ENCODE assay signal across 24 cellular contexts in the genomic region with DNA sequence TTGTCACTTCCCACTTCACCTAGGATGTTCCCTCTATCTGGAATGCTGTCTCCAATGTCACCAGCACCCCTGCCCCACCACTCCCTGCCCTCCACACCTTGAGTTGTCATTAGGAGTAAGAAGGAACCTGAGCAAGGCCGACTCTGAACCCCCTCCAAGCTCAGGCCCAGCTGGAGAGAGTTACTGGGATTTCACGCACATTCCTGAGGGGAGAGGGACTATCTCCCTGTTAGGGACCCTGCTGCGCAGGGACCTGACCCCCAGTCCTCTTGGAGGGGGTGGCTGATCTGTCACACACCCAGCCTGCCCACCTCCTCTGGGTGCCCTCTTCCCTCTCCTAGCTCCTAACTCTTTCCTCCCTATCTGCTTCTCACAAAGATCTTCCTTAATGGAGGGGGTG.
A peak's percentile ranks its signal among the peaks of the same experiment; 100 is the strongest.
DNase-seq lines count a peak whose midpoint lies in the region; ATAC-seq and TF ChIP-seq lines count a peak whose summit lies in the region.
"Had no signal": no experiment of that assay in that cellular context is flagged by ENCODE, and none has a peak within 500 bp of the region (broad histone marks: within the 10 kb centered on the region; RNA-seq: fewer than 3 reads in every experiment).

No MANE protein-coding gene starts in this region.

- no peak overlapping the region for H3K4me2 ChIP-seq in GM23338
- H3K4me2 ChIP-seq: A549; BLaER1 treated with 17β-estradiol and CSF1 and Interleukin-3, amounts not matched to agents 10 nM and 100 nM had no signal

- CTCF ChIA-PET in WTC11 (lab: Charles Lee) = interaction anchor here (0.7 to 11.2 kb wide), 8 partner anchors 22 to 521 kb away, joined by 3 to 95 read pairs (median 4); a partner anchor contains a TSS

- no peak overlapping the region for H3K27ac Mint-ChIP-seq in GM23338
- H3K27ac Mint-ChIP-seq in WTC11 = no peak overlapping the region
- H3K27ac Mint-ChIP-seq in endodermal cell = peak overlapping the region; percentile 86
- H3K27ac Mint-ChIP-seq in nephron = peak overlapping the region in 2 of 3 experiments; percentile 37 to 63
- H3K27ac Mint-ChIP-seq: CD14-positive monocyte; CD4-positive, alpha-beta T cell; CD8-positive, alpha-beta memory T cell; HFFc6 had no signal

- POLR2A ChIA-PET in WTC11 (lab: Charles Lee) = no interaction called here

- no peaks in the 10 kb centered on the region for H3F3A ChIP-seq in GM23338 (replicated peaks; ENCODE audit: low read depth)

- no peak for DNase-seq in GM23338 (ENCODE audit: low spot score)
- DNase-seq in WTC11 (ENCODE audit: low spot score) = no peak
- DNase-seq in endodermal cell = peak; percentile 78
- DNase-seq in NCI-H1694 treated with DMSO at 0.1 percent for 48 hours (lab: John Stamatoyannopoulos, UW) = no peak
- no peak for DNase-seq in NCI-H345 (lab: John Stamatoyannopoulos, UW)
- DNase-seq: ACHN; AML-193; BE2C; CD4-positive, alpha-beta T cell; CD8-positive, alpha-beta memory T cell; DMS 273 treated with DMSO at 0.1 percent for 48 hours; DMS79; EL; GDM1; HFFc6 had no signal

- ATAC-seq in GM23338 = peak; percentile 52
- ATAC-seq in WTC11 = peak; percentile 29; the same call in 1 of the 2 replicates
- ATAC-seq in HG02759 (IDR thresholded peaks at IDR 0.05; ENCODE audit: unreplicated experiment) = no peak
- no peak for ATAC-seq in HG02678 (IDR thresholded peaks at IDR 0.05; ENCODE audit: unreplicated experiment)
- ATAC-seq: A549, GM12878 had no signal

- H3K27me3 Mint-ChIP-seq in GM23338 (ENCODE audit: insufficient read depth, low read depth, poor library complexity) = peaks cover 18% of the 10 kb centered on the region
- H3K27me3 Mint-ChIP-seq in WTC11 (ENCODE audit: low read depth) = no peaks in the 10 kb centered on the region; the same call in none of the 2 replicates
- no peaks in the 10 kb centered on the region for H3K27me3 Mint-ChIP-seq in endodermal cell (ENCODE audit: insufficient read depth)
- peaks cover 10% of the 10 kb centered on the region for H3K27me3 Mint-ChIP-seq in nephron (ENCODE audit: low read depth)

- no peaks in the 10 kb centered on the region for H3K79me2 ChIP-seq in GM23338 (replicated peaks; ENCODE audit: insufficient read depth)

- H3K4me1 Mint-ChIP-seq in GM23338 (peaks cover 28% of the 10 kb centered on the region), WTC11 (peaks cover 29% of the 10 kb centered on the region), endodermal cell (peaks cover 59% of the 10 kb centered on the region), nephron (peaks cover 25% of the 10 kb centered on the region)
- H3K4me1 Mint-ChIP-seq: CD14-positive monocyte; CD8-positive, alpha-beta memory T cell had no signal

- 74% methylated on average over 3 of the region's 3 CpGs; no CpG with 5 or more reads in 1 of the 2 experiments for whole genome bisulfite sequencing in endodermal cell (ENCODE audit: insufficient coverage in 1 of 2, insufficient read length in 1 of 2), 2 experiments

- H2AFZ ChIP-seq in GM23338 = no peak overlapping the region

- H3K4me3 Mint-ChIP-seq in GM23338 (no peak overlapping the region), WTC11 (no peak overlapping the region), endodermal cell (no peak overlapping the region), nephron (no peak overlapping the region)
- H3K4me3 Mint-ChIP-seq: CD14-positive monocyte; CD4-positive, alpha-beta T cell; CD8-positive, alpha-beta memory T cell; HFFc6 had no signal

- H3K36me3 ChIP-seq in GM23338 (ENCODE audit: insufficient read depth) (no peaks in the 10 kb centered on the region), endodermal cell (ENCODE audit: control insufficient read depth, insufficient read depth, low read length) (no peaks in the 10 kb centered on the region)
- H3K36me3 ChIP-seq: BE2C; BLaER1 treated with 17β-estradiol and CSF1 and Interleukin-3, amounts not matched to agents 10 nM and 100 nM; HAP-1 had no signal

- no peak for TF ChIP-seq CTCF in GM23338 (conservative IDR thresholded peaks at IDR 0.05; ENCODE audit: low read depth in 2 of 2)
- TF ChIP-seq CTCF in WTC11 (IDR thresholded peaks at IDR 0.05) = no peak
- TF ChIP-seq CTCF in endodermal cell (conservative IDR thresholded peaks at IDR 0.05) = no peak
- no peak for TF ChIP-seq CTCF in nephron (IDR thresholded peaks at IDR 0.05; ENCODE audit: unreplicated experiment in 3 of 3)

- H3K9me3 Mint-ChIP-seq in GM23338 = peaks cover 12% of the 10 kb centered on the region; the same call in 2 of the 3 replicates
- peaks cover 4% of the 10 kb centered on the region; the same call in 1 of the 2 replicates for H3K9me3 Mint-ChIP-seq in WTC11
- no peaks in the 10 kb centered on the region for H3K9me3 Mint-ChIP-seq in endodermal cell
- no peaks in the 10 kb centered on the region for H3K9me3 Mint-ChIP-seq in nephron
- H3K9me3 Mint-ChIP-seq: CD4-positive, alpha-beta T cell; CD8-positive, alpha-beta memory T cell; HFFc6 had no signal

- H3K4me1 ChIP-seq in GM23338 (ENCODE audit: insufficient read depth) (peaks cover 14% of the 10 kb centered on the region), endodermal cell (ENCODE audit: control insufficient read depth, insufficient read depth, low read length) (peaks cover 16% of the 10 kb centered on the region)
- H3K4me1 ChIP-seq: A549, HAP-1 had no signal

- peaks cover 9% of the 10 kb centered on the region; the same call in 2 of the 3 replicates for H3K36me3 Mint-ChIP-seq in GM23338 (ENCODE audit: low read depth)
- H3K36me3 Mint-ChIP-seq in WTC11 = peaks cover 4% of the 10 kb centered on the region; the same call in 1 of the 2 replicates
- no peaks in the 10 kb centered on the region for H3K36me3 Mint-ChIP-seq in endodermal cell (ENCODE audit: low read depth)
- no peaks in the 10 kb centered on the region for H3K36me3 Mint-ChIP-seq in nephron (ENCODE audit: low read depth)
- H3K36me3 Mint-ChIP-seq: CD14-positive monocyte; CD8-positive, alpha-beta memory T cell had no signal

- H3K27me3 ChIP-seq in GM23338 (ENCODE audit: insufficient read depth) (no peaks in the 10 kb centered on the region), endodermal cell (ENCODE audit: control insufficient read depth, insufficient read depth, low read length, poor library complexity, severe bottlenecking) (no peaks in the 10 kb centered on the region)
- H3K27me3 ChIP-seq: BE2C; BLaER1 treated with 17β-estradiol and CSF1 and Interleukin-3, amounts not matched to agents 10 nM and 100 nM had no signal

- no peak overlapping the region for H3K4me3 ChIP-seq in GM23338
- H3K4me3 ChIP-seq in endodermal cell (ENCODE audit: low read length) = no peak overlapping the region
- H3K4me3 ChIP-seq: A549; BLaER1 treated with 17β-estradiol and CSF1 and Interleukin-3, amounts not matched to agents 10 nM and 100 nM; GM12878; HAP-1 had no signal

- no peaks in the 10 kb centered on the region for H4K20me1 ChIP-seq in GM23338 (replicated peaks; ENCODE audit: insufficient read depth)
- H4K20me1 ChIP-seq: BLaER1 treated with 17β-estradiol and CSF1 and Interleukin-3, amounts not matched to agents 10 nM and 100 nM had no signal

- no peak overlapping the region for H3K27ac ChIP-seq in GM23338 (ENCODE audit: low read depth)
- no peak overlapping the region for H3K27ac ChIP-seq in endodermal cell (ENCODE audit: low read depth, low read length)
- H3K27ac ChIP-seq: 22Rv1; A549; BLaER1 treated with 17β-estradiol and CSF1 and Interleukin-3, amounts not matched to agents 10 nM and 100 nM had no signal

- no peaks in the 10 kb centered on the region for H3K9me3 ChIP-seq in endodermal cell (ENCODE audit: control insufficient read depth, low read length)
- H3K9me3 ChIP-seq: BE2C; BLaER1 treated with 17β-estradiol and CSF1 and Interleukin-3, amounts not matched to agents 10 nM and 100 nM; HAP-1 had no signal

- no peaks in the 10 kb centered on the region for H3K9me2 ChIP-seq in GM23338 (ENCODE audit: insufficient read depth)

- no peak overlapping the region for H3K9ac ChIP-seq in endodermal cell (ENCODE audit: extremely low read depth, low read length, poor library complexity, severe bottlenecking)
- H3K9ac ChIP-seq: BLaER1 treated with 17β-estradiol and CSF1 and Interleukin-3, amounts not matched to agents 10 nM and 100 nM had no signal

TF ChIP-seq in GM23338, 12 proteins besides CTCF, POLR2A, EP300 and RAD21 (continues in another document):
- TF ChIP-seq ZNF331 (CRISPR knock-in tag; IDR thresholded peaks at IDR 0.05; ENCODE audit: low read depth) (no peak), NANOG (IDR thresholded peaks at IDR 0.05; ENCODE audit: borderline replicate concordance) (no peak)

TF ChIP-seq in WTC11, 78 proteins besides CTCF, POLR2A, EP300 and RAD21 (continues in another document):
- TF ChIP-seq, protein P1, sequence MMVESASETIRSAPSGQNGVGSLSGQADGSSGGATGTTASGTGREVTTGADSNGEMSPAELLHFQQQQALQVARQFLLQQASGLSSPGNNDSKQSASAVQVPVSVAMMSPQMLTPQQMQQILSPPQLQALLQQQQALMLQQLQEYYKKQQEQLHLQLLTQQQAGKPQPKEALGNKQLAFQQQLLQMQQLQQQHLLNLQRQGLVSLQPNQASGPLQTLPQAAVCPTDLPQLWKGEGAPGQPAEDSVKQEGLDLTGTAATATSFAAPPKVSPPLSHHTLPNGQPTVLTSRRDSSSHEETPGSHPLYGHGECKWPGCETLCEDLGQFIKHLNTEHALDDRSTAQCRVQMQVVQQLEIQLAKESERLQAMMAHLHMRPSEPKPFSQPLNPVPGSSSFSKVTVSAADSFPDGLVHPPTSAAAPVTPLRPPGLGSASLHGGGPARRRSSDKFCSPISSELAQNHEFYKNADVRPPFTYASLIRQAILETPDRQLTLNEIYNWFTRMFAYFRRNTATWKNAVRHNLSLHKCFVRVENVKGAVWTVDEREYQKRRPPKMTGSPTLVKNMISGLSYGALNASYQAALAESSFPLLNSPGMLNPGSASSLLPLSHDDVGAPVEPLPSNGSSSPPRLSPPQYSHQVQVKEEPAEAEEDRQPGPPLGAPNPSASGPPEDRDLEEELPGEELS (CRISPR knock-in tag; IDR thresholded peaks at IDR 0.05) = no peak
- TF ChIP-seq FOXJ3 (CRISPR knock-in tag; IDR thresholded peaks at IDR 0.05; ENCODE audit: borderline replicate concordance) (no peak), NR3C1 (CRISPR knock-in tag; conservative IDR thresholded peaks at IDR 0.05; ENCODE audit: low read depth) (no peak)
- TF ChIP-seq, protein P2, sequence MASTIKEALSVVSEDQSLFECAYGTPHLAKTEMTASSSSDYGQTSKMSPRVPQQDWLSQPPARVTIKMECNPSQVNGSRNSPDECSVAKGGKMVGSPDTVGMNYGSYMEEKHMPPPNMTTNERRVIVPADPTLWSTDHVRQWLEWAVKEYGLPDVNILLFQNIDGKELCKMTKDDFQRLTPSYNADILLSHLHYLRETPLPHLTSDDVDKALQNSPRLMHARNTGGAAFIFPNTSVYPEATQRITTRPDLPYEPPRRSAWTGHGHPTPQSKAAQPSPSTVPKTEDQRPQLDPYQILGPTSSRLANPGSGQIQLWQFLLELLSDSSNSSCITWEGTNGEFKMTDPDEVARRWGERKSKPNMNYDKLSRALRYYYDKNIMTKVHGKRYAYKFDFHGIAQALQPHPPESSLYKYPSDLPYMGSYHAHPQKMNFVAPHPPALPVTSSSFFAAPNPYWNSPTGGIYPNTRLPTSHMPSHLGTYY (CRISPR knock-in tag; IDR thresholded peaks at IDR 0.05) = no peak

Comparison
In these comparisons a context has a peak if more than half of its experiments do, and no peak if none do; other contexts are left out.
1. ATAC-seq: peak in GM23338 (single experiment) and WTC11 (single experiment); none in HG02759 (single experiment) and HG02678 (single experiment).
2. H3K27ac Mint-ChIP-seq: peak in endodermal cell (single experiment) and nephron (2 of 3); none in GM23338 (single experiment) and WTC11 (single experiment).